8 cellular contexts compared by ENCODE assay signal in the genomic region with DNA sequence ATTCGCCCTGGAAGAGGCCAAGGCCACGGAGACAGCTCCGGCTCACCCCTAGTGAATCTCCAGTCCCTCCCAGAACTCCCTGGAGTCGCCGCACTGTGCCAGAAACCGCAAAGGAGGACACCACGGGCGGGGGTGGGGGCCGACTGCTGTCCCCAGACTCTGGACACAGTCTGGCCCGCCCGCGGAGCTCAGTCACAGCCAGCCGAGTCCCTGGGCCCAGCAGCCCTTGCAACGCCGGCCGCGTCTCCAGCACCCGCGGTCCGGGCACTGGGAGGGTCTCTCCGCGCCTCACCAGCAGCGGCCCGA. TPM values are rescaled to one million over a fixed set of nuclear protein-coding genes. Genes with fewer than 3 reads are reported as not detected.
A peak's percentile ranks its signal among the peaks of the same experiment; 100 is the strongest.
DNase-seq lines count a peak whose midpoint lies in the region; ATAC-seq and TF ChIP-seq lines count a peak whose summit lies in the region.

No MANE protein-coding gene starts in this region.

- peaks cover 4% of the 10 kb centered on the region for H3K36me3 Mint-ChIP-seq in neural crest cell (ENCODE audit: low read depth)

- H3K27ac ChIP-seq in WERI-Rb-1, result peak overlapping the region; percentile 66
- H3K27ac ChIP-seq in esophagus muscularis mucosa (replicated peaks in 1 of 4), result peak overlapping the region; percentile 87 to 95 (median 89)

- no peak overlapping the region for H3K27ac Mint-ChIP-seq in neural crest cell (ENCODE audit: unreplicated experiment)

- H3K4me1 ChIP-seq in esophagus muscularis mucosa, result peaks cover 22 to 46% (median 41%) of the 10 kb centered on the region in 4 donors

- H3K36me3 ChIP-seq in WERI-Rb-1, result peaks cover 14% of the 10 kb centered on the region
- peaks cover 0 to 8% (median 3%) of the 10 kb centered on the region in 4 donors for H3K36me3 ChIP-seq in esophagus muscularis mucosa

- no peak for TF ChIP-seq CTCF in GM12864 (IDR thresholded peaks at IDR 0.05; ENCODE audit: low read depth, low read length, missing control alignments)
- no peak for TF ChIP-seq CTCF in WERI-Rb-1 (IDR thresholded peaks at IDR 0.05; ENCODE audit: low read depth, low read length)
- no peak for TF ChIP-seq CTCF in esophagus muscularis mucosa (IDR thresholded peaks at IDR 0.05)
- TF ChIP-seq CTCF in neural crest cell (conservative IDR thresholded peaks at IDR 0.05), result no peak

- no peak for TF ChIP-seq POLR2A in esophagus muscularis mucosa (IDR thresholded peaks at IDR 0.05; ENCODE audit: low read depth)

- ATAC-seq in HG03025 (IDR thresholded peaks at IDR 0.05; ENCODE audit: low FRiP score, unreplicated experiment), result peak; percentile 25

- peak overlapping the region; percentile 89 for H3K4me3 Mint-ChIP-seq in neural crest cell

- no peaks in the 10 kb centered on the region for H3K9me3 Mint-ChIP-seq in neural crest cell

- no peaks in the 10 kb centered on the region for H3K9me3 ChIP-seq in WERI-Rb-1 (ENCODE audit: severe bottlenecking)
- no peaks in the 10 kb centered on the region for H3K9me3 ChIP-seq in esophagus muscularis mucosa

- H3K4me3 ChIP-seq in GM12864 (ENCODE audit: low read depth, low read length) (peak overlapping the region; percentile 57), WERI-Rb-1 (ENCODE audit: low read depth, low read length) (peak overlapping the region; percentile 79), esophagus muscularis mucosa (peak overlapping the region; percentile 82 to 88 (median 84))

- H3K4me1 Mint-ChIP-seq in neural crest cell, result peaks cover 24% of the 10 kb centered on the region

- no peak for TF ChIP-seq EP300 in esophagus muscularis mucosa (IDR thresholded peaks at IDR 0.05)

- 0% methylated on average over 15 of the region's 24 CpGs for WGBS in esophagus muscularis mucosa

- no peaks in the 10 kb centered on the region for H3K27me3 Mint-ChIP-seq in neural crest cell (ENCODE audit: low read depth)

- intact Hi-C loops in esophagus muscularis mucosa (cut with DNase I), result no loop called here

- DNase-seq in GM12864 (ENCODE audit: low read depth), result no peak
- peak; percentile 46 for DNase-seq in WERI-Rb-1
- no peak for DNase-seq in esophagus muscularis mucosa (ENCODE audit: extremely low spot score)
- peak; percentile 25 for DNase-seq in neural crest cell (ENCODE audit: low read depth, low spot score)
- DNase-seq in COLO829 (ENCODE audit: low spot score), result no peak
- DNase-seq in NCI-H226, result no peak
- DNase-seq in activated gamma-delta T cell treated with Interleukin-2 at 50 U/mL for 16 hours, result no peak

- no peaks in the 10 kb centered on the region for H3K27me3 ChIP-seq in WERI-Rb-1 (ENCODE audit: insufficient read depth, low read depth, severe bottlenecking)
- no peaks in the 10 kb centered on the region for H3K27me3 ChIP-seq in esophagus muscularis mucosa

RNA-seq across cellular contexts. Expression of a gene that starts 0.5 kb away (rescaled TPM):
- total RNA-seq in esophagus muscularis mucosa (10 to 100 TPM; 13.4 to 31.3 (median 21.8) TPM), neural crest cell (21.7 and 22.5 TPM in 2 replicates)

RNA-seq across cellular contexts. Expression of a gene that starts 5.9 kb away (rescaled TPM):
- 10 to 100 TPM; 35.3 to 48.2 (median 42.4) TPM for total RNA-seq in esophagus muscularis mucosa
- total RNA-seq in neural crest cell, result 67.5 and 67.6 TPM in 2 replicates

RNA-seq across cellular contexts. Expression of a gene that starts 17.9 kb away (rescaled TPM):
- total RNA-seq in esophagus muscularis mucosa (1 to 10 TPM in 3 of 4 donors, not detected in 1; 2.3 to 4.5 (median 3.6) TPM), neural crest cell (1.5 and 1.8 TPM in 2 replicates)

RNA-seq across cellular contexts. Expression of a gene that starts 35.3 kb away (rescaled TPM):
- total RNA-seq in esophagus muscularis mucosa, result 10 to 100 TPM; 51.5 to 71.2 (median 62.8) TPM
- 94.7 and 102 TPM in 2 replicates for total RNA-seq in neural crest cell

RNA-seq across cellular contexts. Expression of a gene that starts 35.6 kb away (rescaled TPM):
- total RNA-seq in esophagus muscularis mucosa (100 to 1,000 TPM in 2 of 4 donors, 10 to 100 TPM in 2; 88.0 to 175 (median 98.1) TPM), neural crest cell (105 and 109 TPM in 2 replicates)

Comparison
In these comparisons a context has a peak if more than half of its experiments do, and no peak if none do; other contexts are left out.
1. DNase-seq: peak in WERI-Rb-1 (single experiment) and neural crest cell (single experiment); none in GM12864 (single experiment), esophagus muscularis mucosa (single experiment), COLO829 (single experiment), NCI-H226 (single experiment) and activated gamma-delta T cell treated with Interleukin-2 at 50 U/mL for 16 hours (single experiment).
2. Peak in every context shown above with its lines, with median percentiles within 50 percentile points of each other: H3K4me3 ChIP-seq.